ENCODE assay signal across 8 cellular contexts in the genomic region with DNA sequence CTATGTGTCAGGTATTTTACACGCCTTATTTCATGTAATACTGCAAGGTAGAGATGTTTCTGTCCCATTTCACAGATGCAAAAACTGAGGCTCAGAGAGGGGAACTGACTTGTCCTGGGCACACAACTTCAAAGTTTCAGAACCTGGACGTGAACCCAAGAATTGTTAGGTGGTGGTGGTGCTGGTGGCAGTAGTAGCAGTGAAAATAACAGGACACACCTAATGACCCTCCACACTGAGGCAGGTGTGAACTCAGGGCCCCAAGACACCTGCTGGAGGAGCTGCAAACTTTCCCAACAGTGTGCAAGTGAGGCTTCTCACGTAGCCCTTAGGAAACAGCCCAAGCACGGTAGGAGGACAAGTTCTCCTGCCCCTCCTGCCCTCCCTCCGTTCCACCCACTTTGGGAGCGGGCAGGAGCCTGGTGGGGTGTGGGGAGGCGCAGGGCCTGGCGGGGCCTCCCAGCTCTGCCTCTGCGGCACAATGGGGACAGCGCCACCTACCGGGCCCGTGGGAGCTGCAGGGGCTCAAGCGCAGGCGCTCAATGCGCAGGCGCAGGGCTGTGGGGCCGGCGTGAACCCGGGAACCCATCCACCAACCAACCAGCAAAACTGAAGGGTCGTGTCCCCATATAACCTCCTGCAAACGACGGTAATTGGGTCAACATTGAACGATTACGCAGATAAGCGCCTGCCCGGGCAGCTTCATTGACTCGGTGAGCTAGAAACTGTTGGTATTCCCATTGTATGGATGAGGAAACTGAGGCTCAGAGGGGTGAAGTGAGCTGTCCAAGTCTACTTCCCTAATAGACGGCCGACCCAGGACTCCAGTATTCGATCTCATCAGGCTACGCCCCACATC. TPM values are rescaled to one million over a fixed set of nuclear protein-coding genes. Genes with fewer than 3 reads are reported as not detected.
DNase-seq lines count a peak whose midpoint lies in the region; ATAC-seq and TF ChIP-seq lines count a peak whose summit lies in the region.

No MANE protein-coding gene starts in this region.

- ATAC-seq in GM21786 (IDR thresholded peaks at IDR 0.05; ENCODE audit: unreplicated experiment) (peak; percentile 72), RWPE2 (ENCODE audit: low read depth) (peak; percentile 71), gastroesophageal sphincter (peak; percentile 93)

- TF ChIP-seq POLR2A in gastroesophageal sphincter (IDR thresholded peaks at IDR 0.05) (no peak), suprapubic skin (IDR thresholded peaks at IDR 0.05) (no peak)

- peak overlapping the region; percentile 83 for H3K4me2 ChIP-seq in osteoblast (ENCODE audit: insufficient read depth, low read length)

- H3K4me3 ChIP-seq in LNCaP clone FGC (ENCODE audit: low read depth, low read length) (peak overlapping the region; percentile 35), RWPE2 (ENCODE audit: severe bottlenecking) (no peak overlapping the region), gastroesophageal sphincter (peak overlapping the region in 1 of 2 donors; percentile 31), osteoblast (ENCODE audit: insufficient read depth, low read length) (peak overlapping the region; percentile 62), suprapubic skin (peak overlapping the region; percentile 26)

- H3K36me3 ChIP-seq in RWPE2 (ENCODE audit: low read depth) (no peaks in the 10 kb centered on the region), gastroesophageal sphincter (no peaks in the 10 kb centered on the region), osteoblast (ENCODE audit: insufficient read depth, low read length) (no peaks in the 10 kb centered on the region), suprapubic skin (no peaks in the 10 kb centered on the region)

- H4K20me1 ChIP-seq in osteoblast (ENCODE audit: insufficient read depth, low read length), result no peaks in the 10 kb centered on the region

- no peaks in the 10 kb centered on the region for H3K79me2 ChIP-seq in osteoblast (ENCODE audit: insufficient read depth, low read length)

- H2AFZ ChIP-seq in osteoblast (ENCODE audit: low read length), result peak overlapping the region; percentile 94

- TF ChIP-seq CTCF in LNCaP clone FGC (IDR thresholded peaks at IDR 0.05; ENCODE audit: control insufficient read depth, extremely low read depth, insufficient read depth) (peak; percentile 96), RWPE2 (IDR thresholded peaks at IDR 0.05; ENCODE audit: poor library complexity, severe bottlenecking) (peak; percentile 98), gastroesophageal sphincter (IDR thresholded peaks at IDR 0.05) (peak in 3 of 4 experiments; percentile 82 to 100 (median 94)), osteoblast (IDR thresholded peaks at IDR 0.05; ENCODE audit: extremely low read depth, low read depth, low read length) (peak; percentile 97), suprapubic skin (IDR thresholded peaks at IDR 0.05) (peak; percentile 80 to 99)

- WGBS in gastroesophageal sphincter (ENCODE audit: low coverage in 1 of 2), 2 donors, result 37 to 65% methylated on average over 5 to 7 of the region's 31 CpGs
- 15% methylated on average over 28 of the region's 31 CpGs for WGBS in suprapubic skin

- DNase-seq in DMS53 treated with DMSO at 0.1 percent for 48 hours (lab: John Stamatoyannopoulos, UW; ENCODE audit: unreplicated experiment) (peak; percentile 82), LNCaP clone FGC (ENCODE audit: low read depth) (peak; percentile 36), RWPE2 (ENCODE audit: low spot score) (peak; percentile 79), osteoblast (ENCODE audit: insufficient read length, low spot score, missing footprints) (peak; percentile 98), suprapubic skin (ENCODE audit: low spot score in 2 of 2) (peak; percentile 87 to 91)
- DNase-seq in activated effector memory CD4-positive, alpha-beta T cell treated with anti-CD3 and anti-CD28 coated beads, Interleukin-2, amount 50 U/mL, for 16 hours, result peak; percentile 97

- H3K27me3 ChIP-seq in RWPE2 (ENCODE audit: insufficient read depth, poor library complexity, severe bottlenecking) (no peaks in the 10 kb centered on the region), gastroesophageal sphincter (no peaks in the 10 kb centered on the region), osteoblast (ENCODE audit: insufficient read depth, low read length) (no peaks in the 10 kb centered on the region), suprapubic skin (no peaks in the 10 kb centered on the region)

- H3K9me3 ChIP-seq in RWPE2 (ENCODE audit: severe bottlenecking), result no peaks in the 10 kb centered on the region
- H3K9me3 ChIP-seq in gastroesophageal sphincter, result no peaks in the 10 kb centered on the region
- no peaks in the 10 kb centered on the region for H3K9me3 ChIP-seq in osteoblast (ENCODE audit: low read depth, low read length)
- no peaks in the 10 kb centered on the region for H3K9me3 ChIP-seq in suprapubic skin

- H3K27ac ChIP-seq in RWPE2 (ENCODE audit: poor library complexity, severe bottlenecking) (no peak overlapping the region), gastroesophageal sphincter (no peak overlapping the region), osteoblast (ENCODE audit: low read depth, low read length) (no peak overlapping the region), suprapubic skin (no peak overlapping the region)

- H3K4me1 ChIP-seq in RWPE2 (ENCODE audit: insufficient read depth, poor library complexity, severe bottlenecking) (peaks cover 8% of the 10 kb centered on the region), gastroesophageal sphincter (peaks cover 0 to 9% (median 0%) of the 10 kb centered on the region in 3 donors), osteoblast (ENCODE audit: insufficient read depth, low read length) (peaks cover 9% of the 10 kb centered on the region), suprapubic skin (peaks cover 7% of the 10 kb centered on the region)

- TF ChIP-seq EP300 in gastroesophageal sphincter (IDR thresholded peaks at IDR 0.05) (no peak), suprapubic skin (IDR thresholded peaks at IDR 0.05) (no peak)

RNA-seq across cellular contexts. Expression of a gene that starts 12.0 kb away (rescaled TPM):
- total RNA-seq in gastroesophageal sphincter (under 1 TPM in 3 of 4 donors, not detected in 1; 0.13 to 0.82 (median 0.19) TPM), osteoblast (3.2 and 5.8 TPM in 2 replicates), suprapubic skin (10 to 100 TPM in 1 of 4 donors, 1 to 10 TPM in 3; 4.0 to 11.9 (median 5.4) TPM)

RNA-seq across cellular contexts. Expression of a gene that starts 35.1 kb away (rescaled TPM):
- total RNA-seq in gastroesophageal sphincter (10 to 100 TPM; 35.2 to 70.3 (median 51.8) TPM), osteoblast (50.3 and 50.7 TPM in 2 replicates), suprapubic skin (100 to 1,000 TPM; 207 to 654 (median 526) TPM)

RNA-seq across cellular contexts. Expression of a gene that starts 54.9 kb away (rescaled TPM):
- total RNA-seq in gastroesophageal sphincter, result 10 to 100 TPM; 12.4 to 29.4 (median 17.6) TPM
- total RNA-seq in osteoblast, result 7.7 and 8.7 TPM in 2 replicates
- 10 to 100 TPM; 22.6 to 96.4 (median 36.6) TPM for total RNA-seq in suprapubic skin

Comparison
In these comparisons a context has a peak if more than half of its experiments do, and no peak if none do; other contexts are left out.
1. DNase-seq: peak in every context shown above with its lines; median percentile 98 in osteoblast; 97 in activated effector memory CD4-positive, alpha-beta T cell treated with anti-CD3 and anti-CD28 coated beads, Interleukin-2, amount 50 U/mL, for 16 hours; 89 in suprapubic skin; 82 in DMS53 treated with DMSO at 0.1 percent for 48 hours; 79 in RWPE2; 36 in LNCaP clone FGC.